Comparison of ENCODE assay signal across 12 cellular contexts in genomic region chr16:69741951-69742904, GRCh38. TPM values are rescaled to one million over a fixed set of nuclear protein-coding genes. Genes with fewer than 3 reads are reported as not detected.
DNase-seq lines count a peak whose midpoint lies in the region; ATAC-seq and TF ChIP-seq lines count a peak whose summit lies in the region.
"Had no signal": no experiment of that assay in that cellular context is flagged by ENCODE, and none has a peak within 500 bp of the region (broad histone marks: within the 10 kb centered on the region; RNA-seq: fewer than 3 reads in every experiment).

No MANE protein-coding gene starts in this region.

- H3K4me1 ChIP-seq in colonic mucosa (peaks cover 6% of the 10 kb centered on the region), left lung (peaks cover 0 to 15% of the 10 kb centered on the region in 2 donors), thyroid gland (peaks cover 19 to 27% of the 10 kb centered on the region in 2 donors)

- intact Hi-C loops in colonic mucosa (cut with DNase I), result no loop called here
- intact Hi-C loops in left lung (cut with DNase I), result no loop called here
- intact Hi-C loops in thyroid gland (cut with DNase I), result no loop called here

- peak; percentile 41 for ATAC-seq in left lung
- no peak for ATAC-seq in effector memory CD8-positive, alpha-beta T cell (replicated peaks)
- ATAC-seq in HG02642 (IDR thresholded peaks at IDR 0.05; ENCODE audit: poor library complexity, unreplicated experiment), result no peak

- H3K4me3 ChIP-seq in colonic mucosa, result no peak overlapping the region
- H3K4me3 ChIP-seq in left lung, result no peak overlapping the region
- no peak overlapping the region for H3K4me3 ChIP-seq in thyroid gland (replicated peaks in 1 of 3)

- H3K27ac Mint-ChIP-seq in effector memory CD8-positive, alpha-beta T cell, result no peak overlapping the region
- H3K27ac Mint-ChIP-seq: memory B cell had no signal

- H3K27me3 ChIP-seq in colonic mucosa, result no peaks in the 10 kb centered on the region
- H3K27me3 ChIP-seq in left lung, result no peaks in the 10 kb centered on the region
- no peaks in the 10 kb centered on the region for H3K27me3 ChIP-seq in thyroid gland

- TF ChIP-seq CTCF in colonic mucosa (IDR thresholded peaks at IDR 0.05) (no peak), left lung (IDR thresholded peaks at IDR 0.05) (no peak), thyroid gland (IDR thresholded peaks at IDR 0.05) (no peak)

- TF ChIP-seq POLR2A in thyroid gland (IDR thresholded peaks at IDR 0.05), result peak in 1 of 2 donors; percentile 36

- H3K36me3 Mint-ChIP-seq in effector memory CD8-positive, alpha-beta T cell (ENCODE audit: insufficient read depth), result peaks cover 69% of the 10 kb centered on the region

- 60% methylated on average over 30 to 40 of the region's 41 CpGs for WGBS in thyroid gland, 2 donors

- H3K27ac ChIP-seq in colonic mucosa (peak overlapping the region; percentile 18), left lung (peak overlapping the region in 1 of 2 donors; percentile 1), thyroid gland (peak overlapping the region; percentile 70 to 98 (median 89))
- H3K27ac ChIP-seq: 22Rv1 had no signal

- DNase-seq in DMS 273 (lab: John Stamatoyannopoulos, UW; ENCODE audit: unreplicated experiment), result peak; percentile 23
- DNase-seq in DMS 273 treated with DMSO at 0.1 percent for 48 hours (lab: John Stamatoyannopoulos, UW), result no peak
- DNase-seq in colonic mucosa, result peak; percentile 95
- peak; percentile 52 to 83 for DNase-seq in left lung
- DNase-seq in thyroid gland, result peak; percentile 97 to 99
- no peak for DNase-seq in effector memory CD8-positive, alpha-beta T cell
- DNase-seq in NCI-H1436 treated with DMSO at 0.1 percent for 48 hours (lab: John Stamatoyannopoulos, UW), result no peak
- DNase-seq: activated CD4-positive, alpha-beta T cell treated with anti-CD3 and anti-CD28 coated beads for 1 hour; NCI-H526 treated with DMSO at 0.1 percent for 48 hours had no signal

- no peaks in the 10 kb centered on the region for H3K27me3 Mint-ChIP-seq in effector memory CD8-positive, alpha-beta T cell
- H3K27me3 Mint-ChIP-seq: memory B cell had no signal

- no peaks in the 10 kb centered on the region for H3K9me3 ChIP-seq in colonic mucosa
- H3K9me3 ChIP-seq in left lung, result no peaks in the 10 kb centered on the region
- H3K9me3 ChIP-seq in thyroid gland, result no peaks in the 10 kb centered on the region

- H3K9me3 Mint-ChIP-seq in effector memory CD8-positive, alpha-beta T cell, result no peaks in the 10 kb centered on the region
- H3K9me3 Mint-ChIP-seq: memory B cell had no signal

- H3K4me1 Mint-ChIP-seq in effector memory CD8-positive, alpha-beta T cell (ENCODE audit: low read depth in 2 of 2), result peaks cover 0 to 1% of the 10 kb centered on the region in 2 donors
- H3K4me1 Mint-ChIP-seq: memory B cell had no signal

- H3K36me3 ChIP-seq in colonic mucosa, result peaks cover 9% of the 10 kb centered on the region
- H3K36me3 ChIP-seq in left lung, result peaks cover 0 to 81% of the 10 kb centered on the region in 2 donors
- peaks cover 38 to 44% of the 10 kb centered on the region in 2 donors for H3K36me3 ChIP-seq in thyroid gland

- peak overlapping the region; percentile 24 to 34 for H3K9ac ChIP-seq in colonic mucosa (ENCODE audit: low read depth in 2 of 2, low read length in 2 of 2)

- H3K4me3 Mint-ChIP-seq in effector memory CD8-positive, alpha-beta T cell, result no peak overlapping the region
- H3K4me3 Mint-ChIP-seq: memory B cell had no signal

RNA-seq across cellular contexts. Expression of gene NOB1, which starts 12.5 kb away (rescaled TPM):
- total RNA-seq in colonic mucosa (10 to 100 TPM; 36.3 to 45.8 TPM), left lung (10 to 100 TPM; 29.9 to 42.2 TPM), thyroid gland (10 to 100 TPM; 37.4 to 51.2 (median 43.1) TPM)

RNA-seq across cellular contexts. Expression of gene NQO1, which starts 15.9 kb away (rescaled TPM):
- total RNA-seq in colonic mucosa (100 to 1,000 TPM in 1 of 2 donors, 10 to 100 TPM in 1; 94.6 to 134 TPM), left lung (10 to 100 TPM; 50.5 to 78.4 TPM), thyroid gland (1,000 to 10,000 TPM in 1 of 4 donors, 100 to 1,000 TPM in 3; 321 to 1,811 (median 577) TPM)

RNA-seq across cellular contexts. Expression of gene WWP2, which starts 19.9 kb away (rescaled TPM):
- 100 to 1,000 TPM in 1 of 2 donors, 10 to 100 TPM in 1; 73.2 to 102 TPM for total RNA-seq in colonic mucosa
- 10 to 100 TPM; 67.9 to 73.0 TPM for total RNA-seq in left lung
- 10 to 100 TPM; 35.9 to 72.1 (median 47.7) TPM for total RNA-seq in thyroid gland

Comparison
In these comparisons a context has a peak if more than half of its experiments do, and no peak if none do; other contexts are left out.
1. DNase-seq: peak in DMS 273 (single experiment), colonic mucosa (single experiment), left lung (2 of 2) and thyroid gland (2 of 2); none in DMS 273 treated with DMSO at 0.1 percent for 48 hours (single experiment), effector memory CD8-positive, alpha-beta T cell (0 of 3) and NCI-H1436 treated with DMSO at 0.1 percent for 48 hours (single experiment).